Comparison of ENCODE assay signal across 1 cellular context in the genomic region with DNA sequence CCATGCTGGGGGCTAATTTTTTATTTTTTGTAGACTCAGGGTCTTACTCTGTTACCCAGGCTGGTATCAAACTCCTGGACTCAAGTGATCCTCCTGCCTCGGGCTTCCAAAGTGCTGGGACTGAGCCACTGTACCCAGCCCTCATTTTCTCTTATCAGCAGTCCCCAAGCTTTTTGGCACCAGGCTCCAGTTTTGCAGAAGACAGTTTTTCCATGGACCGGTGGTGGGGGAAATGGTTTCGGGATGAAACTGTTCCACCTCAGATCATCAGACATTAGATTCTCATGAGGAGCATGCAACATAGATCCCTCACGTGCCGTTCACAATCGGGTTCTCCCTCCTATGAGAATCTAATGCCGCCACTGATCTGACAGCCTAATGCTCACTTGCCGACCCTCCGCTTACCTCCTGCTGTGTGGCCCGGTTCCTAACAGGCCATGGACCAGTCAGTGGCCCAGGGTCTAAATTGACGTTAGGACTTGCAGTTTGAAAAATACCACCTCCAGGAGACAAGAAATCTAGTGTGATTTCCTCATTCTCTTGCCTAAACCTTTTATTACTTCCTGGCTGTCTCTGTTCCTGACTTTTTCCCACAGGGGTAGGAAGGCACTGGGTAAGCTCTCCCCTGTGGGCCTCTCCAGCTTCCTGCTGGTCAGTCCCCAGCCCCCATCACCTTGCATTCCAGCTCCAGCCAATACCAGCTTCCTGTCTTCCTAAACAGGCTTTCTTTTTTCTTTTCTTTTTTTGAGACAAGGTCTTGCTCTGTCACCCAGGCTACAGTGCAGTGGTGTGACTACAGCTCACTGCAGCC.
TF ChIP-seq lines count a peak whose summit lies in the region.

No MANE protein-coding gene starts in this region.

TF ChIP-seq in HepG2, 621 proteins besides CTCF, POLR2A, EP300 and RAD21 (continued from another document and continues in another):
- TF ChIP-seq, protein P1, sequence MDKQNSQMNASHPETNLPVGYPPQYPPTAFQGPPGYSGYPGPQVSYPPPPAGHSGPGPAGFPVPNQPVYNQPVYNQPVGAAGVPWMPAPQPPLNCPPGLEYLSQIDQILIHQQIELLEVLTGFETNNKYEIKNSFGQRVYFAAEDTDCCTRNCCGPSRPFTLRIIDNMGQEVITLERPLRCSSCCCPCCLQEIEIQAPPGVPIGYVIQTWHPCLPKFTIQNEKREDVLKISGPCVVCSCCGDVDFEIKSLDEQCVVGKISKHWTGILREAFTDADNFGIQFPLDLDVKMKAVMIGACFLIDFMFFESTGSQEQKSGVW (CRISPR knock-in tag; IDR thresholded peaks at IDR 0.05; ENCODE audit: borderline replicate concordance), result no peak
- TF ChIP-seq CENPX (CRISPR knock-in tag; IDR thresholded peaks at IDR 0.05) (no peak), ZFP90 (CRISPR knock-in tag; IDR thresholded peaks at IDR 0.05; ENCODE audit: borderline replicate concordance) (0 out of 2 replicates have a peak, but pooled peaks have one; percentile 28), ZNF20 (CRISPR knock-in tag; IDR thresholded peaks at IDR 0.05) (no peak; the same call in 1 of the 2 replicates), FIP1L1 (IDR thresholded peaks at IDR 0.05; ENCODE audit: borderline replicate concordance, insufficient read depth, low read depth, low read length) (no peak), ZEB1 (IDR thresholded peaks at IDR 0.05; ENCODE audit: insufficient replicate concordance, low read depth) (no peak), ATF1 (CRISPR knock-in tag; IDR thresholded peaks at IDR 0.05) (no peak), JUN (CRISPR knock-in tag; IDR thresholded peaks at IDR 0.05) (no peak), ZNF274 (CRISPR knock-in tag; IDR thresholded peaks at IDR 0.05) (no peak), SPEN (CRISPR knock-in tag; IDR thresholded peaks at IDR 0.05; ENCODE audit: low read depth) (no peak), ZNF891 (CRISPR knock-in tag; IDR thresholded peaks at IDR 0.05) (no peak), KDM5B (CRISPR knock-in tag; IDR thresholded peaks at IDR 0.05; ENCODE audit: borderline replicate concordance) (peak; percentile 40; the same call in 1 of the 2 replicates), SMAD1 (CRISPR knock-in tag; IDR thresholded peaks at IDR 0.05; ENCODE audit: borderline replicate concordance, low read depth) (no peak), PCBP1 (IDR thresholded peaks at IDR 0.05; ENCODE audit: borderline replicate concordance, low read depth, low read length) (no peak), ZNF367 (CRISPR knock-in tag; IDR thresholded peaks at IDR 0.05; ENCODE audit: borderline replicate concordance) (no peak), TAF1 (CRISPR knock-in tag; IDR thresholded peaks at IDR 0.05) (no peak; the same call in 1 of the 2 replicates), NRL (CRISPR knock-in tag; IDR thresholded peaks at IDR 0.05; ENCODE audit: borderline replicate concordance) (no peak), NAIF1 (CRISPR knock-in tag; IDR thresholded peaks at IDR 0.05; ENCODE audit: borderline replicate concordance) (no peak), SP2 (CRISPR knock-in tag; IDR thresholded peaks at IDR 0.05) (no peak), NR1H2 (CRISPR knock-in tag; IDR thresholded peaks at IDR 0.05; ENCODE audit: borderline replicate concordance, low read depth) (no peak), ZNF382 (CRISPR knock-in tag; IDR thresholded peaks at IDR 0.05; ENCODE audit: borderline replicate concordance) (no peak), TRIM24 (CRISPR knock-in tag; IDR thresholded peaks at IDR 0.05) (no peak), NR2F6 (IDR thresholded peaks at IDR 0.05) (no peak; the same call in 1 of the 2 replicates), NR2F6 (CRISPR knock-in tag; IDR thresholded peaks at IDR 0.05) (peak; percentile 32; the same call in 1 of the 2 replicates), MYNN (CRISPR knock-in tag; IDR thresholded peaks at IDR 0.05; ENCODE audit: low read depth) (no peak), IKZF4 (CRISPR knock-in tag; IDR thresholded peaks at IDR 0.05; ENCODE audit: borderline replicate concordance, low read depth, not compliant biosample characterization) (no peak), SKI (IDR thresholded peaks at IDR 0.05; ENCODE audit: partially characterized antibody) (no peak), ZNF569 (CRISPR knock-in tag; IDR thresholded peaks at IDR 0.05; ENCODE audit: borderline replicate concordance) (no peak)
- TF ChIP-seq, protein P2, sequence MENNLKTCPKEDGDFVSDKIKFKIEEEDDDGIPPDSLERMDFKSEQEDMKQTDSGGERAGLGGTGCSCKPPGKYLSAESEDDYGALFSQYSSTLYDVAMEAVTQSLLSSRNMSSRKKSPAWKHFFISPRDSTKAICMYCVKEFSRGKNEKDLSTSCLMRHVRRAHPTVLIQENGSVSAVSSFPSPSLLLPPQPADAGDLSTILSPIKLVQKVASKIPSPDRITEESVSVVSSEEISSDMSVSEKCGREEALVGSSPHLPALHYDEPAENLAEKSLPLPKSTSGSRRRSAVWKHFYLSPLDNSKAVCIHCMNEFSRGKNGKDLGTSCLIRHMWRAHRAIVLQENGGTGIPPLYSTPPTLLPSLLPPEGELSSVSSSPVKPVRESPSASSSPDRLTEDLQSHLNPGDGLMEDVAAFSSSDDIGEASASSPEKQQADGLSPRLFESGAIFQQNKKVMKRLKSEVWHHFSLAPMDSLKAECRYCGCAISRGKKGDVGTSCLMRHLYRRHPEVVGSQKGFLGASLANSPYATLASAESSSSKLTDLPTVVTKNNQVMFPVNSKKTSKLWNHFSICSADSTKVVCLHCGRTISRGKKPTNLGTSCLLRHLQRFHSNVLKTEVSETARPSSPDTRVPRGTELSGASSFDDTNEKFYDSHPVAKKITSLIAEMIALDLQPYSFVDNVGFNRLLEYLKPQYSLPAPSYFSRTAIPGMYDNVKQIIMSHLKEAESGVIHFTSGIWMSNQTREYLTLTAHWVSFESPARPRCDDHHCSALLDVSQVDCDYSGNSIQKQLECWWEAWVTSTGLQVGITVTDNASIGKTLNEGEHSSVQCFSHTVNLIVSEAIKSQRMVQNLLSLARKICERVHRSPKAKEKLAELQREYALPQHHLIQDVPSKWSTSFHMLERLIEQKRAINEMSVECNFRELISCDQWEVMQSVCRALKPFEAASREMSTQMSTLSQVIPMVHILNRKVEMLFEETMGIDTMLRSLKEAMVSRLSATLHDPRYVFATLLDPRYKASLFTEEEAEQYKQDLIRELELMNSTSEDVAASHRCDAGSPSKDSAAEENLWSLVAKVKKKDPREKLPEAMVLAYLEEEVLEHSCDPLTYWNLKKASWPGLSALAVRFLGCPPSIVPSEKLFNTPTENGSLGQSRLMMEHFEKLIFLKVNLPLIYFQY (CRISPR knock-in tag; IDR thresholded peaks at IDR 0.05; ENCODE audit: borderline replicate concordance), result no peak
- TF ChIP-seq, protein P3, sequence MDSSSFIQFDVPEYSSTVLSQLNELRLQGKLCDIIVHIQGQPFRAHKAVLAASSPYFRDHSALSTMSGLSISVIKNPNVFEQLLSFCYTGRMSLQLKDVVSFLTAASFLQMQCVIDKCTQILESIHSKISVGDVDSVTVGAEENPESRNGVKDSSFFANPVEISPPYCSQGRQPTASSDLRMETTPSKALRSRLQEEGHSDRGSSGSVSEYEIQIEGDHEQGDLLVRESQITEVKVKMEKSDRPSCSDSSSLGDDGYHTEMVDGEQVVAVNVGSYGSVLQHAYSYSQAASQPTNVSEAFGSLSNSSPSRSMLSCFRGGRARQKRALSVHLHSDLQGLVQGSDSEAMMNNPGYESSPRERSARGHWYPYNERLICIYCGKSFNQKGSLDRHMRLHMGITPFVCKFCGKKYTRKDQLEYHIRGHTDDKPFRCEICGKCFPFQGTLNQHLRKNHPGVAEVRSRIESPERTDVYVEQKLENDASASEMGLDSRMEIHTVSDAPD (CRISPR knock-in tag; IDR thresholded peaks at IDR 0.05), result no peak
- TF ChIP-seq, protein P4, sequence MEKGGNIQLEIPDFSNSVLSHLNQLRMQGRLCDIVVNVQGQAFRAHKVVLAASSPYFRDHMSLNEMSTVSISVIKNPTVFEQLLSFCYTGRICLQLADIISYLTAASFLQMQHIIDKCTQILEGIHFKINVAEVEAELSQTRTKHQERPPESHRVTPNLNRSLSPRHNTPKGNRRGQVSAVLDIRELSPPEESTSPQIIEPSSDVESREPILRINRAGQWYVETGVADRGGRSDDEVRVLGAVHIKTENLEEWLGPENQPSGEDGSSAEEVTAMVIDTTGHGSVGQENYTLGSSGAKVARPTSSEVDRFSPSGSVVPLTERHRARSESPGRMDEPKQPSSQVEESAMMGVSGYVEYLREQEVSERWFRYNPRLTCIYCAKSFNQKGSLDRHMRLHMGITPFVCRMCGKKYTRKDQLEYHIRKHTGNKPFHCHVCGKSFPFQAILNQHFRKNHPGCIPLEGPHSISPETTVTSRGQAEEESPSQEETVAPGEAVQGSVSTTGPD (CRISPR knock-in tag; IDR thresholded peaks at IDR 0.05), result no peak
- TF ChIP-seq, protein P5, sequence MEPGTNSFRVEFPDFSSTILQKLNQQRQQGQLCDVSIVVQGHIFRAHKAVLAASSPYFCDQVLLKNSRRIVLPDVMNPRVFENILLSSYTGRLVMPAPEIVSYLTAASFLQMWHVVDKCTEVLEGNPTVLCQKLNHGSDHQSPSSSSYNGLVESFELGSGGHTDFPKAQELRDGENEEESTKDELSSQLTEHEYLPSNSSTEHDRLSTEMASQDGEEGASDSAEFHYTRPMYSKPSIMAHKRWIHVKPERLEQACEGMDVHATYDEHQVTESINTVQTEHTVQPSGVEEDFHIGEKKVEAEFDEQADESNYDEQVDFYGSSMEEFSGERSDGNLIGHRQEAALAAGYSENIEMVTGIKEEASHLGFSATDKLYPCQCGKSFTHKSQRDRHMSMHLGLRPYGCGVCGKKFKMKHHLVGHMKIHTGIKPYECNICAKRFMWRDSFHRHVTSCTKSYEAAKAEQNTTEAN (CRISPR knock-in tag; conservative IDR thresholded peaks at IDR 0.05), result no peak; the same call in 1 of the 2 replicates
- TF ChIP-seq, protein P6, sequence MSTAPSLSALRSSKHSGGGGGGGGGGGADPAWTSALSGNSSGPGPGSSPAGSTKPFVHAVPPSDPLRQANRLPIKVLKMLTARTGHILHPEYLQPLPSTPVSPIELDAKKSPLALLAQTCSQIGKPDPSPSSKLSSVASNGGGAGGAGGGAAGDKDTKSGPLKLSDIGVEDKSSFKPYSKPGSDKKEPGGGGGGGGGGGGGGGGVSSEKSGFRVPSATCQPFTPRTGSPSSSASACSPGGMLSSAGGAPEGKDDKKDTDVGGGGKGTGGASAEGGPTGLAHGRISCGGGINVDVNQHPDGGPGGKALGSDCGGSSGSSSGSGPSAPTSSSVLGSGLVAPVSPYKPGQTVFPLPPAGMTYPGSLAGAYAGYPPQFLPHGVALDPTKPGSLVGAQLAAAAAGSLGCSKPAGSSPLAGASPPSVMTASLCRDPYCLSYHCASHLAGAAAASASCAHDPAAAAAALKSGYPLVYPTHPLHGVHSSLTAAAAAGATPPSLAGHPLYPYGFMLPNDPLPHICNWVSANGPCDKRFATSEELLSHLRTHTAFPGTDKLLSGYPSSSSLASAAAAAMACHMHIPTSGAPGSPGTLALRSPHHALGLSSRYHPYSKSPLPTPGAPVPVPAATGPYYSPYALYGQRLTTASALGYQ (CRISPR knock-in tag; IDR thresholded peaks at IDR 0.05), result 0 out of 2 replicates have a peak, but pooled peaks have one; percentile 42
- TF ChIP-seq, protein P7, sequence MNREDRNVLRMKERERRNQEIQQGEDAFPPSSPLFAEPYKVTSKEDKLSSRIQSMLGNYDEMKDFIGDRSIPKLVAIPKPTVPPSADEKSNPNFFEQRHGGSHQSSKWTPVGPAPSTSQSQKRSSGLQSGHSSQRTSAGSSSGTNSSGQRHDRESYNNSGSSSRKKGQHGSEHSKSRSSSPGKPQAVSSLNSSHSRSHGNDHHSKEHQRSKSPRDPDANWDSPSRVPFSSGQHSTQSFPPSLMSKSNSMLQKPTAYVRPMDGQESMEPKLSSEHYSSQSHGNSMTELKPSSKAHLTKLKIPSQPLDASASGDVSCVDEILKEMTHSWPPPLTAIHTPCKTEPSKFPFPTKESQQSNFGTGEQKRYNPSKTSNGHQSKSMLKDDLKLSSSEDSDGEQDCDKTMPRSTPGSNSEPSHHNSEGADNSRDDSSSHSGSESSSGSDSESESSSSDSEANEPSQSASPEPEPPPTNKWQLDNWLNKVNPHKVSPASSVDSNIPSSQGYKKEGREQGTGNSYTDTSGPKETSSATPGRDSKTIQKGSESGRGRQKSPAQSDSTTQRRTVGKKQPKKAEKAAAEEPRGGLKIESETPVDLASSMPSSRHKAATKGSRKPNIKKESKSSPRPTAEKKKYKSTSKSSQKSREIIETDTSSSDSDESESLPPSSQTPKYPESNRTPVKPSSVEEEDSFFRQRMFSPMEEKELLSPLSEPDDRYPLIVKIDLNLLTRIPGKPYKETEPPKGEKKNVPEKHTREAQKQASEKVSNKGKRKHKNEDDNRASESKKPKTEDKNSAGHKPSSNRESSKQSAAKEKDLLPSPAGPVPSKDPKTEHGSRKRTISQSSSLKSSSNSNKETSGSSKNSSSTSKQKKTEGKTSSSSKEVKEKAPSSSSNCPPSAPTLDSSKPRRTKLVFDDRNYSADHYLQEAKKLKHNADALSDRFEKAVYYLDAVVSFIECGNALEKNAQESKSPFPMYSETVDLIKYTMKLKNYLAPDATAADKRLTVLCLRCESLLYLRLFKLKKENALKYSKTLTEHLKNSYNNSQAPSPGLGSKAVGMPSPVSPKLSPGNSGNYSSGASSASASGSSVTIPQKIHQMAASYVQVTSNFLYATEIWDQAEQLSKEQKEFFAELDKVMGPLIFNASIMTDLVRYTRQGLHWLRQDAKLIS (CRISPR knock-in tag; IDR thresholded peaks at IDR 0.05), result no peak
- TF ChIP-seq, protein P8, sequence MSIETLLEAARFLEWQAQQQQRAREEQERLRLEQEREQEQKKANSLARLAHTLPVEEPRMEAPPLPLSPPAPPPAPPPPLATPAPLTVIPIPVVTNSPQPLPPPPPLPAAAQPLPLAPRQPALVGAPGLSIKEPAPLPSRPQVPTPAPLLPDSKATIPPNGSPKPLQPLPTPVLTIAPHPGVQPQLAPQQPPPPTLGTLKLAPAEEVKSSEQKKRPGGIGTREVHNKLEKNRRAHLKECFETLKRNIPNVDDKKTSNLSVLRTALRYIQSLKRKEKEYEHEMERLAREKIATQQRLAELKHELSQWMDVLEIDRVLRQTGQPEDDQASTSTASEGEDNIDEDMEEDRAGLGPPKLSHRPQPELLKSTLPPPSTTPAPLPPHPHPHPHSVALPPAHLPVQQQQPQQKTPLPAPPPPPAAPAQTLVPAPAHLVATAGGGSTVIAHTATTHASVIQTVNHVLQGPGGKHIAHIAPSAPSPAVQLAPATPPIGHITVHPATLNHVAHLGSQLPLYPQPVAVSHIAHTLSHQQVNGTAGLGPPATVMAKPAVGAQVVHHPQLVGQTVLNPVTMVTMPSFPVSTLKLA (IDR thresholded peaks at IDR 0.05), result no peak
- TF ChIP-seq, protein P9, sequence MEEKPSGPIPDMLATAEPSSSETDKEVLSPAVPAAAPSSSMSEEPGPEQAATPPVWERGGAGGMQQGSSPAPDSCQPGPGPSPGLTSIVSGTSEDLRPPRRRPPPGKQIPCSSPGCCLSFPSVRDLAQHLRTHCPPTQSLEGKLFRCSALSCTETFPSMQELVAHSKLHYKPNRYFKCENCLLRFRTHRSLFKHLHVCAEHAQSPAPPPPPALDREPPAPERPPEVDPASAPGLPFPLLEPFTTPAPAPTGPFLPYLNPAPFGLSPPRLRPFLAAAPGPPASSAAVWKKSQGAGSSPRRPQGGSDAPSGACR (CRISPR knock-in tag; IDR thresholded peaks at IDR 0.05), result no peak
- TF ChIP-seq, protein P10, sequence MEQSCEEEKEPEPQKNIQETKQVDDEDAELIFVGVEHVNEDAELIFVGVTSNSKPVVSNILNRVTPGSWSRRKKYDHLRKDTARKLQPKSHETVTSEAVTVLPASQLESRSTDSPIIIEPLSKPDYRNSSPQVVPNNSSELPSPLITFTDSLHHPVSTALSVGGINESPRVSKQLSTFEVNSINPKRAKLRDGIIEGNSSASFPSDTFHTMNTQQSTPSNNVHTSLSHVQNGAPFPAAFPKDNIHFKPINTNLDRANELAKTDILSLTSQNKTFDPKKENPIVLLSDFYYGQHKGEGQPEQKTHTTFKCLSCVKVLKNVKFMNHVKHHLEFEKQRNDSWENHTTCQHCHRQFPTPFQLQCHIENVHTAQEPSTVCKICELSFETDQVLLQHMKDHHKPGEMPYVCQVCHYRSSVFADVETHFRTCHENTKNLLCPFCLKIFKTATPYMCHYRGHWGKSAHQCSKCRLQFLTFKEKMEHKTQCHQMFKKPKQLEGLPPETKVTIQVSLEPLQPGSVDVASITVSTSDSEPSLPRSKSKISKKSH (CRISPR knock-in tag; IDR thresholded peaks at IDR 0.05; ENCODE audit: borderline replicate concordance), result no peak
